Comparison of ENCODE assay signal across 12 cellular contexts in the genomic region with DNA sequence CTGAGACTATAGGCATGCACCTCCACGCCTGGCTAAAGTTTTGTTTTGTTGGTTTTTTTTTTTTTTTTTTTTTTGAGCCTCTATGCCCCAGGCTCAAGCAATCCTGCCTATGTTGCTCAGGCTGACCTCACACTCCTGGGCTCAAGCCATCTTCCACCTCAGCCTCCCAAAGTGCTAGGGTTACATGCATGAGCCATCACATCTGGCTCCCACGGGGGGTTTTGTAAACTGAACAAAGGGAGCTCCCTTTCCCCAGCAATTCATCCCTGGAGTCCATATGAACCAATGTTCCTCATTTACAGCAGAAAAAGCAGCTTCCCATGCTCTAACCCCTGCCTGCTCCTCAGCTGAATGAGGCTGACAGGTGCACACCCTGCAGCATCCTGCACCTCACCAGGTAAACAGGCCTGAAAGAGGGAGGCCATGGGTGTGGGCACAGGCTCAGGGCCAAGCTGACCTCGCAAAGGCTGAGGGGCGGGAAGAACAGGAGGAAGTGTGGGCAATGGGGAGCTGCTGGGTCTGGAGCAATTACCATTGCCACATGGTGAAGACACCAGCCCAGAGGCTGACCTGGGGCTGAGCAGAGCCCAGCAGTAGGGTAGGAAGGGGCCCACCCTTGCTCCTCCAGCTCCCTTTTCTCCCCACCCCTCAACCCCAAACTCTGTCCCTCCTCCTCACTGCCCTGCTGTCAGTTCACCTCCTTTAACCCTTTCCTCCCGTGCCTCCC. TPM values are rescaled to one million over a fixed set of nuclear protein-coding genes. Genes with fewer than 3 reads are reported as not detected.
DNase-seq lines count a peak whose midpoint lies in the region; ATAC-seq and TF ChIP-seq lines count a peak whose summit lies in the region.
"Had no signal": no experiment of that assay in that cellular context is flagged by ENCODE, and none has a peak within 500 bp of the region (broad histone marks: within the 10 kb centered on the region; RNA-seq: fewer than 3 reads in every experiment).

No MANE protein-coding gene starts in this region.

- no peak for TF ChIP-seq POLR2A in breast epithelium (IDR thresholded peaks at IDR 0.05)

- no peaks in the 10 kb centered on the region for H3K36me3 Mint-ChIP-seq in MCF 10A (ENCODE audit: insufficient read depth, unreplicated experiment)
- H3K36me3 Mint-ChIP-seq: activated naive CD8-positive, alpha-beta T cell treated with anti-CD3 and anti-CD28 coated beads for 36 hours; naive B cell had no signal

- no peaks in the 10 kb centered on the region for H3K27me3 ChIP-seq in breast epithelium
- H3K27me3 ChIP-seq in SJCRH30 = no peaks in the 10 kb centered on the region
- H3K27me3 ChIP-seq: BE2C had no signal

- TF ChIP-seq CTCF in MCF 10A (IDR thresholded peaks at IDR 0.05; ENCODE audit: unreplicated experiment) (no peak), breast epithelium (IDR thresholded peaks at IDR 0.05) (no peak), fibroblast of pulmonary artery (IDR thresholded peaks at IDR 0.05; ENCODE audit: low read length, missing control alignments) (no peak)

- intact Hi-C loops in MCF 10A (cut with micrococcal nuclease) (no loop called here), breast epithelium (cut with DNase I; ENCODE audit: low total_unique reads) (loop anchor here (5.0 kb wide), 1 partner anchor 1547 kb away; no protein-coding TSS in a partner anchor)

- no peak overlapping the region for H3K27ac ChIP-seq in breast epithelium
- H3K27ac ChIP-seq in SJCRH30 = no peak overlapping the region

- no peak overlapping the region for H3K27ac Mint-ChIP-seq in MCF 10A (ENCODE audit: low read depth, unreplicated experiment)
- H3K27ac Mint-ChIP-seq: activated naive CD8-positive, alpha-beta T cell treated with anti-CD3 and anti-CD28 coated beads for 36 hours; effector memory CD8-positive, alpha-beta T cell; naive B cell had no signal

- H3K36me3 ChIP-seq in breast epithelium (no peaks in the 10 kb centered on the region), SJCRH30 (no peaks in the 10 kb centered on the region)
- H3K36me3 ChIP-seq: BE2C had no signal

- POLR2A ChIA-PET in MCF 10A (lab: Yijun Ruan, JAX) = interaction anchor here (0.7 to 1.9 kb wide), 6 partner anchors 13 to 204 kb away, joined by 3 to 14 read pairs (median 3); a partner anchor contains a TSS

- H3K4me3 Mint-ChIP-seq in MCF 10A (ENCODE audit: unreplicated experiment) = no peak overlapping the region
- H3K4me3 Mint-ChIP-seq: activated naive CD8-positive, alpha-beta T cell treated with anti-CD3 and anti-CD28 coated beads for 36 hours; effector memory CD8-positive, alpha-beta T cell had no signal

- no peaks in the 10 kb centered on the region for H3K4me1 Mint-ChIP-seq in MCF 10A (ENCODE audit: insufficient read depth, unreplicated experiment)
- H3K4me1 Mint-ChIP-seq: activated naive CD8-positive, alpha-beta T cell treated with anti-CD3 and anti-CD28 coated beads for 36 hours had no signal

- BruUV-seq in MCF 10A (replicated peaks; lab: Mats Ljungman, UMichigan) = no TSS peak

- no peak for ATAC-seq in GM18868 (IDR thresholded peaks at IDR 0.05; ENCODE audit: unreplicated experiment)
- ATAC-seq in GM18873 (IDR thresholded peaks at IDR 0.05; ENCODE audit: low FRiP score, unreplicated experiment) = no peak
- ATAC-seq: effector memory CD8-positive, alpha-beta T cell had no signal

- H3K9me3 Mint-ChIP-seq in MCF 10A (ENCODE audit: unreplicated experiment) = no peaks in the 10 kb centered on the region
- H3K9me3 Mint-ChIP-seq: activated naive CD8-positive, alpha-beta T cell treated with anti-CD3 and anti-CD28 coated beads for 36 hours; effector memory CD8-positive, alpha-beta T cell had no signal

- DNase-seq in MCF 10A (ENCODE audit: unreplicated experiment) = peak; percentile 69
- no peak for DNase-seq in breast epithelium (ENCODE audit: low spot score in 2 of 2)
- DNase-seq in RKO (ENCODE audit: low spot score) = peak; percentile 25
- DNase-seq in fibroblast of pulmonary artery (ENCODE audit: low read depth) = peak; percentile 14
- DNase-seq in SJCRH30 = no peak
- DNase-seq in hypothalamus (lab: John Stamatoyannopoulos, UW) = no peak
- DNase-seq: activated naive CD8-positive, alpha-beta T cell treated with anti-CD3 and anti-CD28 coated beads for 36 hours; BE2C; effector memory CD8-positive, alpha-beta T cell; naive B cell had no signal

- H3K27me3 Mint-ChIP-seq in MCF 10A (ENCODE audit: insufficient read depth, unreplicated experiment) = no peaks in the 10 kb centered on the region
- H3K27me3 Mint-ChIP-seq: activated naive CD8-positive, alpha-beta T cell treated with anti-CD3 and anti-CD28 coated beads for 36 hours; naive B cell had no signal

- H3K4me1 ChIP-seq in breast epithelium (no peaks in the 10 kb centered on the region), SJCRH30 (no peaks in the 10 kb centered on the region)
- H3K4me1 ChIP-seq: BE2C had no signal

- H3K9me3 ChIP-seq in breast epithelium (no peaks in the 10 kb centered on the region), SJCRH30 (replicated peaks) (no peaks in the 10 kb centered on the region)
- H3K9me3 ChIP-seq: BE2C had no signal

- CTCF ChIA-PET in MCF 10A (lab: Yijun Ruan, JAX) = no interaction called here

- H3K4me3 ChIP-seq in breast epithelium = no peak overlapping the region
- no peak overlapping the region for H3K4me3 ChIP-seq in fibroblast of pulmonary artery (replicated peaks; ENCODE audit: low read depth, low read length)
- no peak overlapping the region for H3K4me3 ChIP-seq in SJCRH30

RNA-seq across cellular contexts. Expression of a gene that starts 58.2 kb away (rescaled TPM):
- 46.7 and 71.3 TPM in 2 replicates for total RNA-seq in MCF 10A (2022)
- total RNA-seq in breast epithelium = 10 to 100 TPM; 30.4 to 42.7 (median 39.3) TPM
- 76.8 and 83.4 TPM in 2 replicates for total RNA-seq in SJCRH30 (2014; rRNA removed; shearing (Covaris generic))

Comparison
In these comparisons a context has a peak if more than half of its experiments do, and no peak if none do; other contexts are left out.
1. DNase-seq: peak in MCF 10A (single experiment), RKO (single experiment) and fibroblast of pulmonary artery (single experiment); none in breast epithelium (0 of 2), SJCRH30 (0 of 2) and hypothalamus (0 of 51).